23 cellular contexts compared by ENCODE assay signal in genomic region chr4:24212642-24213041, GRCh38.
"Had no signal": no experiment of that assay in that cellular context is flagged by ENCODE, and none has a peak within 500 bp of the region (broad histone marks: within the 10 kb centered on the region; RNA-seq: fewer than 3 reads in every experiment).

No MANE protein-coding gene starts in this region.

- H3K27ac ChIP-seq: dorsolateral prefrontal cortex, foreskin keratinocyte, left lung, neutrophil, parathyroid adenoma, right atrium auricular region, stomach, tibial artery had no signal

- H3K79me2 ChIP-seq: parathyroid adenoma had no signal

- H3K27me3 ChIP-seq: dorsolateral prefrontal cortex, foreskin keratinocyte, left lung, neutrophil, right atrium auricular region, stomach, tibial artery had no signal

- H3K27me3 Mint-ChIP-seq: progenitor cell of endocrine pancreas, type B pancreatic cell had no signal

- H3K4me1 Mint-ChIP-seq: natural killer cell; stimulated activated effector memory CD8-positive, alpha-beta T cell treated with anti-CD3 and anti-CD28 coated beads, Interleukin-12 subunit alpha, Interleukin-12 subunit beta, amount 100 ng/mL, for 72 hours had no signal

- H3K27ac Mint-ChIP-seq: natural killer cell; progenitor cell of endocrine pancreas; stimulated activated effector memory CD8-positive, alpha-beta T cell treated with anti-CD3 and anti-CD28 coated beads, Interleukin-12 subunit alpha, Interleukin-12 subunit beta, amount 100 ng/mL, for 72 hours; type B pancreatic cell had no signal

- H3K36me3 ChIP-seq: left lung, neutrophil, right atrium auricular region, stomach, tibial artery had no signal

- H3K9ac ChIP-seq: parathyroid adenoma had no signal

- H3K4me3 Mint-ChIP-seq: natural killer cell; stimulated activated effector memory CD8-positive, alpha-beta T cell treated with anti-CD3 and anti-CD28 coated beads, Interleukin-12 subunit alpha, Interleukin-12 subunit beta, amount 100 ng/mL, for 72 hours; type B pancreatic cell had no signal

- H3K36me3 Mint-ChIP-seq: natural killer cell; stimulated activated effector memory CD8-positive, alpha-beta T cell treated with anti-CD3 and anti-CD28 coated beads, Interleukin-12 subunit alpha, Interleukin-12 subunit beta, amount 100 ng/mL, for 72 hours had no signal

- H3K4me1 ChIP-seq: foreskin keratinocyte, left lung, parathyroid adenoma, right atrium auricular region, stomach had no signal

- H3K9me3 Mint-ChIP-seq: type B pancreatic cell had no signal

- DNase-seq: caudate nucleus; cerebellar nuclear complex; dorsolateral prefrontal cortex; effector CD4-positive, alpha-beta T cell; foreskin keratinocyte; hypothalamus; left cardiac atrium; left lung; mesenchymal stem cell; natural killer cell; stimulated activated CD4-positive, alpha-beta T cell treated with anti-CD3 and anti-CD28 coated beads, Interleukin-2, amount 100 ng/mL, for 24 hours; stimulated activated CD4-positive, alpha-beta T cell treated with anti-CD3 and anti-CD28 coated beads, Interleukin-4, amount 100 ng/mL, for 24 hours; stimulated activated naive CD4-positive, alpha-beta T cell treated with Interleukin-2 at 50 U/mL for 16 hours; stomach; tibial artery had no signal

- H3K9me3 ChIP-seq: left lung, neutrophil, right atrium auricular region, stomach, tibial artery had no signal

- ATAC-seq: esophagus mucosa; foreskin keratinocyte; left cardiac atrium; left lung; natural killer cell; sciatic nerve; stimulated activated effector memory CD8-positive, alpha-beta T cell treated with anti-CD3 and anti-CD28 coated beads, Interleukin-12 subunit alpha, Interleukin-12 subunit beta, amount 100 ng/mL, for 72 hours had no signal

- H3K4me3 ChIP-seq: dorsolateral prefrontal cortex, left lung, right atrium auricular region, stomach, tibial artery had no signal
